23 cellular contexts compared by ENCODE assay signal in genomic region chr3:164377466-164377865, GRCh38.
DNase-seq lines count a peak whose midpoint lies in the region.
"Had no signal": no experiment of that assay in that cellular context is flagged by ENCODE, and none has a peak within 500 bp of the region (broad histone marks: within the 10 kb centered on the region; RNA-seq: fewer than 3 reads in every experiment).

No MANE protein-coding gene starts in this region.

- no peaks in the 10 kb centered on the region for H3K36me3 ChIP-seq in adipocyte (ENCODE audit: control insufficient read depth, insufficient read depth, low read length, severe bottlenecking)

- H3K9ac ChIP-seq in adipocyte (ENCODE audit: low read length): no peak overlapping the region
- H3K9ac ChIP-seq: KMS-11 had no signal

- no peaks in the 10 kb centered on the region for H3K9me3 ChIP-seq in adipocyte (ENCODE audit: control insufficient read depth, low read length)

- peaks cover 9% of the 10 kb centered on the region for H3K4me1 ChIP-seq in adipocyte (ENCODE audit: control insufficient read depth, insufficient read depth, low read length)

- H3K27me3 ChIP-seq in adipocyte (replicated peaks; ENCODE audit: control insufficient read depth, insufficient read depth, low read length): no peaks in the 10 kb centered on the region

- H3K4me3 ChIP-seq in adipocyte (ENCODE audit: low read length): no peak overlapping the region
- H3K4me3 ChIP-seq: GM23338, SK-N-MC had no signal

- DNase-seq in NCI-H446 treated with DMSO at 0.1 percent for 48 hours (lab: John Stamatoyannopoulos, UW) (peak; percentile 53), NCI-H446 (lab: John Stamatoyannopoulos, UW) (no peak), NCI-H524 (lab: John Stamatoyannopoulos, UW) (peak; percentile 69 to 83), adipocyte (ENCODE audit: low read depth) (peak; percentile 51), NCI-H128 (lab: John Stamatoyannopoulos, UW; ENCODE audit: unreplicated experiment) (no peak), ureter (ENCODE audit: low spot score) (no peak), RPMI8226 (no peak)
- no peak for DNase-seq in effector CD8-positive, alpha-beta T cell (lab: John Stamatoyannopoulos, UW)
- DNase-seq: AML-193; Calu3; CD8-positive, alpha-beta memory T cell; DMS79; IMR-90; NCI-H1092 treated with DMSO at 0.1 percent for 48 hours; NCI-H146; NCI-H2029; NCI-H774; OCI-M1; Right ventricle myocardium superior; T-helper 2 cell had no signal

Comparison
In these comparisons a context has a peak if more than half of its experiments do, and no peak if none do; other contexts are left out.
1. DNase-seq: peak in NCI-H446 treated with DMSO at 0.1 percent for 48 hours (single experiment), NCI-H524 (2 of 2) and adipocyte (single experiment); none in NCI-H446 (0 of 2), effector CD8-positive, alpha-beta T cell (single experiment), NCI-H128 (single experiment), ureter (single experiment) and RPMI8226 (single experiment).